ENCODE assay signal across 2 cellular contexts in genomic region chr9:130871395-130872057, GRCh38.
TF ChIP-seq lines count a peak whose summit lies in the region.

No MANE protein-coding gene starts in this region.

TF ChIP-seq in K562, 482 proteins besides CTCF, POLR2A, EP300 and RAD21 (continues in another document):
- no peak for TF ChIP-seq ZNF583 (CRISPR knock-in tag; IDR thresholded peaks at IDR 0.05)
- no peak for TF ChIP-seq ARID2 (IDR thresholded peaks at IDR 0.05)
- TF ChIP-seq CHAMP1 (IDR thresholded peaks at IDR 0.05), result no peak
- 0 out of 2 replicates have a peak, but pooled peaks have one; percentile 4 for TF ChIP-seq STAT6 (CRISPR knock-in tag; IDR thresholded peaks at IDR 0.05)
- TF ChIP-seq MTA3 (IDR thresholded peaks at IDR 0.05; ENCODE audit: borderline replicate concordance), result no peak
- no peak for TF ChIP-seq SRSF7 (optimal IDR thresholded peaks at IDR 0.05; ENCODE audit: low read depth, low read length)
- TF ChIP-seq POU5F1 (IDR thresholded peaks at IDR 0.05; ENCODE audit: borderline replicate concordance, low read depth, low read length, partially characterized antibody), result no peak
- TF ChIP-seq ZNF407 (IDR thresholded peaks at IDR 0.05; ENCODE audit: low read depth), result no peak

TF ChIP-seq in HepG2, 621 proteins besides CTCF, POLR2A, EP300 and RAD21:
- TF ChIP-seq MTF2 (CRISPR knock-in tag; IDR thresholded peaks at IDR 0.05; ENCODE audit: borderline replicate concordance), result no peak
- no peak for TF ChIP-seq PLRG1 (conservative IDR thresholded peaks at IDR 0.05)
- peak; percentile 61; the same call in 1 of the 2 replicates for TF ChIP-seq CEBPB (IDR thresholded peaks at IDR 0.05; ENCODE audit: borderline replicate concordance, low read depth, low read length)
- TF ChIP-seq MNT (IDR thresholded peaks at IDR 0.05), result peak; percentile 75
- no peak for TF ChIP-seq ZNF230 (CRISPR knock-in tag; IDR thresholded peaks at IDR 0.05)
